In genomic region chr5:54709096-54709495, GRCh38 we compare ENCODE assay signal across 28 cellular contexts.
"Had no signal": no experiment of that assay in that cellular context is flagged by ENCODE, and none has a peak within 500 bp of the region (broad histone marks: within the 10 kb centered on the region; RNA-seq: fewer than 3 reads in every experiment).

No MANE protein-coding gene starts in this region.

- H3K27ac Mint-ChIP-seq: neural progenitor cell; progenitor cell of endocrine pancreas; stimulated activated effector memory CD8-positive, alpha-beta T cell treated with anti-CD3 and anti-CD28 coated beads, Interleukin-12 subunit alpha, Interleukin-12 subunit beta, amount 100 ng/mL, for 72 hours; stimulated activated naive B cell treated with anti-CD40 and anti-IgM and Interleukin-4, amounts not matched to agents 10 μg/mL and 1 μg/mL and 100 μg/mL, for 72 hours; stimulated activated naive CD8-positive, alpha-beta T cell treated with anti-CD3 and anti-CD28 coated beads, Interleukin-15, Interleukin-2, amounts not matched to agents 100 ng/mL and 50 ng/mL, for 24 hours had no signal

- FAIRE-seq: small intestine, urothelium cell line had no signal

- H3K27me3 ChIP-seq: ovary, right lobe of liver, sigmoid colon, stomach, thyroid gland, tibial nerve, upper lobe of left lung, vagina had no signal

- H3K27me3 Mint-ChIP-seq: stimulated activated naive B cell treated with anti-CD40 and anti-IgM and Interleukin-4, amounts not matched to agents 10 μg/mL and 1 μg/mL and 100 μg/mL, for 72 hours; stimulated activated naive CD8-positive, alpha-beta T cell treated with anti-CD3 and anti-CD28 coated beads, Interleukin-15, Interleukin-2, amounts not matched to agents 100 ng/mL and 50 ng/mL, for 24 hours had no signal

- H3K4me1 ChIP-seq: parathyroid adenoma, right lobe of liver, sigmoid colon, thyroid gland, vagina had no signal

- H3K36me3 ChIP-seq: neural progenitor cell, ovary, right lobe of liver, sigmoid colon, stomach, thoracic aorta, thyroid gland, tibial nerve, upper lobe of left lung, vagina had no signal

- H3K27ac ChIP-seq: neural progenitor cell, ovary, parathyroid adenoma, psoas muscle, right lobe of liver, sigmoid colon, stomach, thoracic aorta, thyroid gland, tibial nerve, upper lobe of left lung, vagina had no signal

- H3K4me2 ChIP-seq: neural progenitor cell had no signal

- H3K36me3 Mint-ChIP-seq: neural progenitor cell; stimulated activated effector memory CD8-positive, alpha-beta T cell treated with anti-CD3 and anti-CD28 coated beads, Interleukin-12 subunit alpha, Interleukin-12 subunit beta, amount 100 ng/mL, for 72 hours; stimulated activated naive B cell treated with anti-CD40 and anti-IgM and Interleukin-4, amounts not matched to agents 10 μg/mL and 1 μg/mL and 100 μg/mL, for 72 hours had no signal

- DNase-seq: occipital lobe; ovary; posterior cingulate gyrus; psoas muscle; right cardiac atrium; right lobe of liver; sigmoid colon; small intestine; stimulated activated CD4-positive, alpha-beta T cell treated with anti-CD3 and anti-CD28 coated beads, Interleukin-15, amount 100 ng/mL, for 24 hours; stimulated activated CD4-positive, alpha-beta T cell treated with anti-CD3 and anti-CD28 coated beads, Interleukin-2, amount 100 ng/mL, for 24 hours; stimulated activated CD4-positive, alpha-beta T cell treated with anti-CD3 and anti-CD28 coated beads, Interleukin-2, amount 100 ng/mL, for 48 hours; stimulated activated CD4-positive, alpha-beta T cell treated with anti-CD3 and anti-CD28 coated beads, Interleukin-4, amount 100 ng/mL, for 24 hours; stimulated activated naive B cell treated with anti-CD40 and anti-IgM and Interleukin-4, amounts not matched to agents 10 μg/mL and 1 μg/mL and 100 μg/mL, for 72 hours; stimulated activated naive CD4-positive, alpha-beta T cell treated with Interleukin-2 at 50 U/mL for 16 hours; stomach; thyroid gland; trophoblast cell; upper lobe of left lung had no signal

- H3K4me3 ChIP-seq: neural progenitor cell, ovary, psoas muscle, right lobe of liver, sigmoid colon, stomach, thoracic aorta, thyroid gland, tibial nerve, upper lobe of left lung, vagina had no signal

- H3K9ac ChIP-seq: neural progenitor cell, parathyroid adenoma had no signal

- H3K4me3 Mint-ChIP-seq: nephron; neural progenitor cell; stimulated activated effector memory CD8-positive, alpha-beta T cell treated with anti-CD3 and anti-CD28 coated beads, Interleukin-12 subunit alpha, Interleukin-12 subunit beta, amount 100 ng/mL, for 72 hours; stimulated activated naive B cell treated with anti-CD40 and anti-IgM and Interleukin-4, amounts not matched to agents 10 μg/mL and 1 μg/mL and 100 μg/mL, for 72 hours; stimulated activated naive CD8-positive, alpha-beta T cell treated with anti-CD3 and anti-CD28 coated beads, Interleukin-15, Interleukin-2, amounts not matched to agents 100 ng/mL and 50 ng/mL, for 24 hours had no signal

- ATAC-seq: psoas muscle; right cardiac atrium; stimulated activated effector memory CD8-positive, alpha-beta T cell treated with anti-CD3 and anti-CD28 coated beads, Interleukin-12 subunit alpha, Interleukin-12 subunit beta, amount 100 ng/mL, for 72 hours; stimulated activated naive B cell treated with anti-CD40 and anti-IgM and Interleukin-4, amounts not matched to agents 10 μg/mL and 1 μg/mL and 100 μg/mL, for 72 hours had no signal

- H3K9me3 Mint-ChIP-seq: stimulated activated naive CD8-positive, alpha-beta T cell treated with anti-CD3 and anti-CD28 coated beads, Interleukin-15, Interleukin-2, amounts not matched to agents 100 ng/mL and 50 ng/mL, for 24 hours had no signal

- H3K9me3 ChIP-seq: ovary, psoas muscle, right lobe of liver, stomach, thoracic aorta, thyroid gland, tibial nerve, upper lobe of left lung, vagina had no signal

- H3K79me2 ChIP-seq: parathyroid adenoma had no signal

- H2AFZ ChIP-seq: neural progenitor cell, parathyroid adenoma had no signal
